In the genomic region with DNA sequence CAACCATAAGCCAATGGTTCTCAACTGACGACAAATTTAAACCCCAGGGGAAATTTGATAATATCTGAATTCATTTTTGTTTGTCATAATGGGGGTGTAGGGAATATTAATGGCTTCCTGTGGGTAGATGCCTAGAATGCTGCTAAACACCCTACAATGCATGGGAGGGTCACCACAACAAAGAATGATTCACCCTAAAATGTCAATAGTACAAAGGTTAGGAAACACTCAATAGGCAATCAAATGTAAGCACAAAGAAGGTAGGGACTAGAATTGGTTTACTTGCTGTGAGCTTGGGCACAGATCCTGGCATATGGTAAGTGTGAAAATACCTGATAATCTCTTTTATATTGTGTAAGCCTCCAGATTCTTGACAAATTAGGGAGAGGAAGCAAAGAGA, we compare ENCODE assay signal across 1 cellular context.
TF ChIP-seq lines count a peak whose summit lies in the region.

No MANE protein-coding gene starts in this region.

TF ChIP-seq in HCT116, 20 proteins besides CTCF, POLR2A, EP300 and RAD21 (continued from another document):
- TF ChIP-seq, protein P1, sequence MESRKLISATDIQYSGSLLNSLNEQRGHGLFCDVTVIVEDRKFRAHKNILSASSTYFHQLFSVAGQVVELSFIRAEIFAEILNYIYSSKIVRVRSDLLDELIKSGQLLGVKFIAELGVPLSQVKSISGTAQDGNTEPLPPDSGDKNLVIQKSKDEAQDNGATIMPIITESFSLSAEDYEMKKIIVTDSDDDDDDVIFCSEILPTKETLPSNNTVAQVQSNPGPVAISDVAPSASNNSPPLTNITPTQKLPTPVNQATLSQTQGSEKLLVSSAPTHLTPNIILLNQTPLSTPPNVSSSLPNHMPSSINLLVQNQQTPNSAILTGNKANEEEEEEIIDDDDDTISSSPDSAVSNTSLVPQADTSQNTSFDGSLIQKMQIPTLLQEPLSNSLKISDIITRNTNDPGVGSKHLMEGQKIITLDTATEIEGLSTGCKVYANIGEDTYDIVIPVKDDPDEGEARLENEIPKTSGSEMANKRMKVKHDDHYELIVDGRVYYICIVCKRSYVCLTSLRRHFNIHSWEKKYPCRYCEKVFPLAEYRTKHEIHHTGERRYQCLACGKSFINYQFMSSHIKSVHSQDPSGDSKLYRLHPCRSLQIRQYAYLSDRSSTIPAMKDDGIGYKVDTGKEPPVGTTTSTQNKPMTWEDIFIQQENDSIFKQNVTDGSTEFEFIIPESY (IDR thresholded peaks at IDR 0.05; ENCODE audit: extremely low read depth, insufficient replicate concordance, low read length) = no peak
- TF ChIP-seq EZH2 (IDR thresholded peaks at IDR 0.05) (no peak), ZNF274 (IDR thresholded peaks at IDR 0.05; ENCODE audit: low read depth, low read length) (no peak), FOSL1 (IDR thresholded peaks at IDR 0.05; ENCODE audit: low read depth) (no peak), SIN3A (IDR thresholded peaks at IDR 0.05; ENCODE audit: low read depth) (no peak), ELF1 (IDR thresholded peaks at IDR 0.05; ENCODE audit: borderline replicate concordance, low read depth) (no peak)
